In genomic region chr2:98385050-98385699, GRCh38 we compare ENCODE assay signal across 9 cellular contexts. TPM values are rescaled to one million over a fixed set of nuclear protein-coding genes. Genes with fewer than 3 reads are reported as not detected.
DNase-seq lines count a peak whose midpoint lies in the region; ATAC-seq, FAIRE-seq and TF ChIP-seq lines count a peak whose summit lies in the region.
"Had no signal": no experiment of that assay in that cellular context is flagged by ENCODE, and none has a peak within 500 bp of the region (broad histone marks: within the 10 kb centered on the region; RNA-seq: fewer than 3 reads in every experiment).

No MANE protein-coding gene starts in this region.

- peak; percentile 81 for DNase-seq in COLO668 (lab: John Stamatoyannopoulos, UW; ENCODE audit: unreplicated experiment)
- peak; percentile 84 for DNase-seq in HEK293T (ENCODE audit: extremely low spot score)
- peak; percentile 87 for DNase-seq in NCI-H2227 (lab: John Stamatoyannopoulos, UW; ENCODE audit: unreplicated experiment)
- DNase-seq in WTC11 (ENCODE audit: low spot score) = peak; percentile 87
- peak; percentile 81 to 84 for DNase-seq in cardiac fibroblast (ENCODE audit: low read depth in 2 of 2)
- peak; percentile 52 to 59 for DNase-seq in stimulated activated CD4-positive, alpha-beta T cell treated with anti-CD3 and anti-CD28 coated beads, Interleukin-15, amount 100 ng/mL, for 48 hours (ENCODE audit: low read depth in 2 of 2)

- no peak overlapping the region for H3K27ac Mint-ChIP-seq in WTC11
- H3K27ac Mint-ChIP-seq: IgD-negative memory B cell had no signal

- CTCF ChIA-PET in HEK293T (lab: Yijun Ruan, JAX) = interaction anchor here (0.6 to 2.0 kb wide), 6 partner anchors 13 to 685 kb away, joined by 3 to 6 read pairs (median 4); no protein-coding TSS in a partner anchor
- CTCF ChIA-PET in WTC11 (lab: Charles Lee) = interaction anchor here (0.6 to 1.3 kb wide), 27 partner anchors 9 to 685 kb away, joined by 3 to 11 read pairs (median 3); no protein-coding TSS in a partner anchor

- H3K36me3 Mint-ChIP-seq in WTC11 = no peaks in the 10 kb centered on the region
- H3K36me3 Mint-ChIP-seq: IgD-negative memory B cell had no signal

- TF ChIP-seq CTCF in WTC11 (IDR thresholded peaks at IDR 0.05) (peak; percentile 94), cardiac fibroblast (IDR thresholded peaks at IDR 0.05; ENCODE audit: low read depth, low read length) (peak; percentile 100)

- ATAC-seq in WTC11 = peak; percentile 88
- ATAC-seq in GM21423 (IDR thresholded peaks at IDR 0.05; ENCODE audit: unreplicated experiment) = no peak

- H3K27me3 Mint-ChIP-seq in WTC11 (ENCODE audit: low read depth) = peaks cover 5% of the 10 kb centered on the region; the same call in 1 of the 2 replicates

- POLR2A ChIA-PET in HEK293T (lab: Yijun Ruan, JAX) (no interaction called here), WTC11 (lab: Charles Lee) (no interaction called here)

- H3K9me3 Mint-ChIP-seq in WTC11 = no peaks in the 10 kb centered on the region
- H3K9me3 Mint-ChIP-seq: IgD-negative memory B cell had no signal

- no peak overlapping the region for H3K4me3 ChIP-seq in cardiac fibroblast (replicated peaks in 1 of 2; ENCODE audit: low read depth in 2 of 2, low read length in 2 of 2)

- peaks cover 15% of the 10 kb centered on the region for H3K4me1 Mint-ChIP-seq in WTC11

- H3K4me3 Mint-ChIP-seq in WTC11 = no peak overlapping the region
- H3K4me3 Mint-ChIP-seq: IgD-negative memory B cell had no signal

- FAIRE-seq in islet of Langerhans (lab: Jason Lieb, UNC) = peak; percentile 80

TF ChIP-seq in HEK293T, 16 proteins besides CTCF, POLR2A, EP300 and RAD21:
- TF ChIP-seq L3MBTL2 (conservative IDR thresholded peaks at IDR 0.05) (no peak), CTBP1 (IDR thresholded peaks at IDR 0.05; ENCODE audit: borderline replicate concordance) (no peak), NFRKB (IDR thresholded peaks at IDR 0.05) (no peak), SP1 (IDR thresholded peaks at IDR 0.05) (no peak), ARNT (IDR thresholded peaks at IDR 0.05) (no peak), ZNF384 (IDR thresholded peaks at IDR 0.05) (no peak), FOXA1 (IDR thresholded peaks at IDR 0.05) (no peak), FOXK2 (IDR thresholded peaks at IDR 0.05) (no peak), PKNOX1 (IDR thresholded peaks at IDR 0.05) (no peak), HDGF (IDR thresholded peaks at IDR 0.05; ENCODE audit: borderline replicate concordance) (no peak), LEF1 (IDR thresholded peaks at IDR 0.05; ENCODE audit: borderline replicate concordance) (no peak), TARDBP (IDR thresholded peaks at IDR 0.05) (no peak), ELF4 (IDR thresholded peaks at IDR 0.05) (no peak), SUZ12 (IDR thresholded peaks at IDR 0.05) (no peak), FOXM1 (IDR thresholded peaks at IDR 0.05; ENCODE audit: borderline replicate concordance) (no peak), BHLHE40 (IDR thresholded peaks at IDR 0.05; ENCODE audit: borderline replicate concordance) (no peak)
TF ChIP-seq in HEK293T: peak in this region for 0.

TF ChIP-seq in WTC11, 78 proteins besides CTCF, POLR2A, EP300 and RAD21:
- TF ChIP-seq ZNF416 (CRISPR knock-in tag; IDR thresholded peaks at IDR 0.05) (no peak), ZNF121 (CRISPR knock-in tag; IDR thresholded peaks at IDR 0.05) (peak; percentile 58; the same call in 1 of the 2 replicates)

RNA-seq across cellular contexts. Expression of gene CNGA3, which starts 38.9 kb away (rescaled TPM):
- not detected in 3 replicates for total RNA-seq in WTC11 (2021)

RNA-seq across cellular contexts. Expression of gene INPP4A, which starts 59.5 kb away (rescaled TPM):
- total RNA-seq in WTC11 (2021) = 31.7 to 38.3 TPM (median 33.4 TPM) in 3 replicates
